ENCODE assay signal across 12 cellular contexts in the genomic region with DNA sequence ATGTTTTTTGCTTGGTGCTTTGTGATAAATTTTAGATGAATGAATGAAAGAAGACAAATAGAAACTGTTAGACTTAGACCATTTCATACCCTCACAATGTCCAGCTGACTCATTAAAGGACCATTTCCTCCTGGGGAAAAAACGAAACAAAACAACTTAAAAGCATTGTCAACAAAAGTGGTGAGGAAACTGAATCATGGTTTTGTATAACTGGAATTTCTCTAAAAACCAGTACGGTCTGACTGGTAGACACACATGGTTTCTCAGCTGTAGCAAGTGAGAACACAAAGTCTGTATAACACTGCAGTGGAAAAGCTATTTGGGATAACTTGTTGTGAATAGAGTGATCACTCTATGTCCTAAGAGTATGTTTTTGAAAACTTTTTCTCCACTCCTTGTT. TPM values are rescaled to one million over a fixed set of nuclear protein-coding genes. Genes with fewer than 3 reads are reported as not detected.
DNase-seq lines count a peak whose midpoint lies in the region; ATAC-seq and TF ChIP-seq lines count a peak whose summit lies in the region.
"Had no signal": no experiment of that assay in that cellular context is flagged by ENCODE, and none has a peak within 500 bp of the region (broad histone marks: within the 10 kb centered on the region; RNA-seq: fewer than 3 reads in every experiment).

No MANE protein-coding gene starts in this region.

- no peaks in the 10 kb centered on the region for H3K27me3 Mint-ChIP-seq in GM23338 (ENCODE audit: insufficient read depth, low read depth, poor library complexity)

- H4K20me1 ChIP-seq in osteoblast (ENCODE audit: insufficient read depth, low read length) (no peaks in the 10 kb centered on the region), GM23338 (replicated peaks; ENCODE audit: insufficient read depth) (no peaks in the 10 kb centered on the region)

- no peak for TF ChIP-seq CTCF in RWPE2 (IDR thresholded peaks at IDR 0.05; ENCODE audit: poor library complexity, severe bottlenecking)
- no peak for TF ChIP-seq CTCF in epithelial cell of proximal tubule (conservative IDR thresholded peaks at IDR 0.05; ENCODE audit: low read depth, low read length)
- no peak for TF ChIP-seq CTCF in osteoblast (IDR thresholded peaks at IDR 0.05; ENCODE audit: extremely low read depth, low read depth, low read length)
- no peak for TF ChIP-seq CTCF in GM23338 (conservative IDR thresholded peaks at IDR 0.05; ENCODE audit: low read depth in 2 of 2)

- H3K4me2 ChIP-seq in osteoblast (ENCODE audit: insufficient read depth, low read length) (peak overlapping the region; percentile 35), GM23338 (no peak overlapping the region)

- no peaks in the 10 kb centered on the region for H3K36me3 ChIP-seq in RWPE2 (ENCODE audit: low read depth)
- no peaks in the 10 kb centered on the region for H3K36me3 ChIP-seq in osteoblast (ENCODE audit: insufficient read depth, low read length)
- no peaks in the 10 kb centered on the region for H3K36me3 ChIP-seq in GM23338 (ENCODE audit: insufficient read depth)

- H3K4me1 ChIP-seq in RWPE2 (ENCODE audit: insufficient read depth, poor library complexity, severe bottlenecking) (peaks cover 4% of the 10 kb centered on the region), osteoblast (ENCODE audit: insufficient read depth, low read length) (peaks cover 18% of the 10 kb centered on the region), GM23338 (ENCODE audit: insufficient read depth) (0 out of 2 replicates have a peak, but pooled peaks cover 3% of the 10 kb centered on the region)

- H3K4me3 ChIP-seq in RWPE2 (ENCODE audit: severe bottlenecking) (no peak overlapping the region), epithelial cell of proximal tubule (ENCODE audit: low read depth, low read length) (no peak overlapping the region), osteoblast (ENCODE audit: insufficient read depth, low read length) (no peak overlapping the region), GM23338 (no peak overlapping the region)
- H3K4me3 ChIP-seq: skin epidermis had no signal

- ATAC-seq in RWPE2 (ENCODE audit: low read depth): peak; percentile 73
- no peak for ATAC-seq in GM23338
- ATAC-seq: naive thymus-derived CD4-positive, alpha-beta T cell had no signal

- H3K4me1 Mint-ChIP-seq in GM23338: peaks cover 3% of the 10 kb centered on the region; the same call in 2 of the 3 replicates

- H3K36me3 Mint-ChIP-seq in GM23338 (ENCODE audit: low read depth): no peaks in the 10 kb centered on the region
- H3K36me3 Mint-ChIP-seq: activated naive CD8-positive, alpha-beta T cell; naive thymus-derived CD4-positive, alpha-beta T cell had no signal

- H2AFZ ChIP-seq in osteoblast (ENCODE audit: low read length) (peak overlapping the region; percentile 79), GM23338 (no peak overlapping the region)

- no peaks in the 10 kb centered on the region for H3K27me3 ChIP-seq in RWPE2 (ENCODE audit: insufficient read depth, poor library complexity, severe bottlenecking)
- H3K27me3 ChIP-seq in osteoblast (ENCODE audit: insufficient read depth, low read length): peaks cover 17% of the 10 kb centered on the region
- peaks cover 6% of the 10 kb centered on the region; the same call in 1 of the 2 replicates for H3K27me3 ChIP-seq in GM23338 (ENCODE audit: insufficient read depth)

- no peaks in the 10 kb centered on the region for H3F3A ChIP-seq in GM23338 (replicated peaks; ENCODE audit: low read depth)

- H3K9me2 ChIP-seq in GM23338 (ENCODE audit: insufficient read depth): no peaks in the 10 kb centered on the region

- no peak overlapping the region for H3K27ac Mint-ChIP-seq in GM23338
- H3K27ac Mint-ChIP-seq: activated naive CD8-positive, alpha-beta T cell; naive thymus-derived CD4-positive, alpha-beta T cell had no signal

- no peaks in the 10 kb centered on the region for H3K9me3 Mint-ChIP-seq in GM23338
- H3K9me3 Mint-ChIP-seq: naive thymus-derived CD4-positive, alpha-beta T cell had no signal

- H3K9me3 ChIP-seq in RWPE2 (ENCODE audit: severe bottlenecking): no peaks in the 10 kb centered on the region
- H3K9me3 ChIP-seq in osteoblast (ENCODE audit: low read depth, low read length): no peaks in the 10 kb centered on the region

- H3K4me3 Mint-ChIP-seq in GM23338: no peak overlapping the region
- H3K4me3 Mint-ChIP-seq: activated naive CD8-positive, alpha-beta T cell; naive thymus-derived CD4-positive, alpha-beta T cell had no signal

- H3K79me2 ChIP-seq in osteoblast (ENCODE audit: insufficient read depth, low read length): no peaks in the 10 kb centered on the region
- H3K79me2 ChIP-seq in GM23338 (replicated peaks; ENCODE audit: insufficient read depth): no peaks in the 10 kb centered on the region

- peak overlapping the region; percentile 39 for H3K27ac ChIP-seq in RWPE2 (ENCODE audit: poor library complexity, severe bottlenecking)
- H3K27ac ChIP-seq in osteoblast (ENCODE audit: low read depth, low read length): no peak overlapping the region
- no peak overlapping the region for H3K27ac ChIP-seq in GM23338 (ENCODE audit: low read depth)

- DNase-seq in GM04503 (ENCODE audit: low read depth): peak; percentile 71
- no peak for DNase-seq in RWPE2 (ENCODE audit: low spot score)
- peak; percentile 96 for DNase-seq in epithelial cell of proximal tubule (ENCODE audit: low read depth)
- DNase-seq in osteoblast (ENCODE audit: insufficient read length, low spot score, missing footprints): peak; percentile 87
- DNase-seq in middle frontal gyrus (ENCODE audit: extremely low spot score, low spot score): no peak
- no peak for DNase-seq in activated CD4-positive, CD25-positive, alpha-beta regulatory T cell treated with anti-CD3 and anti-CD28 coated beads, Interleukin-2, amount 50 U/mL, for 72 hours
- no peak for DNase-seq in GM23338 (ENCODE audit: low spot score)
- no peak for DNase-seq in activated T-cell treated with anti-CD3 and anti-CD28 coated beads, Interleukin-2, amount 50 U/mL, for 1 hour
- DNase-seq: naive thymus-derived CD4-positive, alpha-beta T cell; T-helper 9 cell had no signal

TF ChIP-seq in GM23338, 12 proteins besides CTCF, POLR2A, EP300 and RAD21 (continues in another document):
- no peak for TF ChIP-seq EZH2phosphoT487 (IDR thresholded peaks at IDR 0.05; ENCODE audit: unreplicated experiment)

RNA-seq across cellular contexts. Expression of a gene that starts 5.3 kb away (rescaled TPM):
- 34.5 and 40.2 TPM in 2 replicates for total RNA-seq in epithelial cell of proximal tubule
- 29.2 and 29.3 TPM in 2 replicates for total RNA-seq in osteoblast
- total RNA-seq in GM23338 (2014; rRNA removed; shearing (Covaris generic)): 45.3 and 46.2 TPM in 2 replicates
- 46.0 and 61.3 TPM in 2 replicates for polyA plus RNA-seq in GM23338 (2016; fragmentation: Nextera tagmentation; extraction: Ambion mirVana)

RNA-seq across cellular contexts. Expression of a gene that starts 39.3 kb away (rescaled TPM):
- 10.4 and 11.0 TPM in 2 replicates for total RNA-seq in epithelial cell of proximal tubule
- 23.9 and 24.8 TPM in 2 replicates for total RNA-seq in osteoblast
- total RNA-seq in GM23338 (2014; rRNA removed; shearing (Covaris generic)): 15.4 and 18.6 TPM in 2 replicates
- polyA plus RNA-seq in GM23338 (2016; fragmentation: Nextera tagmentation; extraction: Ambion mirVana): 17.3 and 22.6 TPM in 2 replicates

Comparison
In these comparisons a context has a peak if more than half of its experiments do, and no peak if none do; other contexts are left out.
1. DNase-seq: peak in GM04503 (single experiment), epithelial cell of proximal tubule (single experiment) and osteoblast (single experiment); none in RWPE2 (single experiment), middle frontal gyrus (single experiment), activated CD4-positive, CD25-positive, alpha-beta regulatory T cell treated with anti-CD3 and anti-CD28 coated beads, Interleukin-2, amount 50 U/mL, for 72 hours (single experiment), GM23338 (single experiment) and activated T-cell treated with anti-CD3 and anti-CD28 coated beads, Interleukin-2, amount 50 U/mL, for 1 hour (single experiment).